10 cellular contexts compared by ENCODE assay signal in genomic region chr12:116164263-116164817, GRCh38.
A peak's percentile ranks its signal among the peaks of the same experiment; 100 is the strongest.
DNase-seq lines count a peak whose midpoint lies in the region; ATAC-seq, FAIRE-seq and TF ChIP-seq lines count a peak whose summit lies in the region.
"Had no signal": no experiment of that assay in that cellular context is flagged by ENCODE, and none has a peak within 500 bp of the region (broad histone marks: within the 10 kb centered on the region; RNA-seq: fewer than 3 reads in every experiment).

No MANE protein-coding gene starts in this region.

- H3K4me3 Mint-ChIP-seq in astrocyte (ENCODE audit: unreplicated experiment): peak overlapping the region; percentile 57

- POLR2A ChIA-PET in OCI-LY7 (lab: Charles Lee): interaction anchor here (0.8 kb wide), 1 partner anchor 11 kb away, joined by 3 read pairs; no protein-coding TSS in a partner anchor

- CTCF ChIA-PET in OCI-LY7 (lab: Charles Lee; ENCODE audit: unreplicated experiment): no interaction called here

- DNase-seq in D341Med (ENCODE audit: low spot score): peak; percentile 38
- peak; percentile 44 for DNase-seq in NB4 (ENCODE audit: low read depth)
- DNase-seq in astrocyte (ENCODE audit: low read depth): peak; percentile 42
- DNase-seq in left lung: no peak
- DNase-seq in AG20443 (ENCODE audit: low spot score): no peak
- DNase-seq in OCI-LY7 (ENCODE audit: low spot score): no peak
- DNase-seq: stimulated activated CD8-positive, alpha-beta memory T cell treated with anti-CD3 and anti-CD28 coated beads, Interleukin-4, amount 100 ng/mL, for 48 hours had no signal

- H2AFZ ChIP-seq in astrocyte (ENCODE audit: low read depth, low read length): no peak overlapping the region
- no peak overlapping the region for H2AFZ ChIP-seq in OCI-LY7 (ENCODE audit: low read length)

- ATAC-seq in left lung (peak; percentile 15), HG03521 (IDR thresholded peaks at IDR 0.05; ENCODE audit: unreplicated experiment) (no peak), GM21723 (IDR thresholded peaks at IDR 0.05; ENCODE audit: unreplicated experiment) (no peak)

- H3K4me1 ChIP-seq in astrocyte (ENCODE audit: insufficient read depth, low read length) (peaks cover 34% of the 10 kb centered on the region), left lung (peaks cover 19 to 63% of the 10 kb centered on the region in 2 donors), OCI-LY7 (ENCODE audit: insufficient read depth, low read length, poor library complexity, severe bottlenecking) (no peaks in the 10 kb centered on the region)
- H3K4me1 ChIP-seq: prostate gland had no signal

- H3K27ac ChIP-seq in astrocyte (ENCODE audit: low read depth, low read length): peak overlapping the region; percentile 35
- H3K27ac ChIP-seq in left lung: no peak overlapping the region
- H3K27ac ChIP-seq in OCI-LY7 (ENCODE audit: low read depth, low read length, poor library complexity, severe bottlenecking): no peak overlapping the region

- intact Hi-C loops in left lung (cut with DNase I): no loop called here
- intact Hi-C loops in OCI-LY7 (cut with micrococcal nuclease; ENCODE audit: unreplicated experiment): no loop called here

- no peaks in the 10 kb centered on the region for H3K9me3 Mint-ChIP-seq in astrocyte (ENCODE audit: unreplicated experiment)

- TF ChIP-seq CTCF in NB4 (IDR thresholded peaks at IDR 0.05; ENCODE audit: low read depth, low read length): no peak
- TF ChIP-seq CTCF in astrocyte (IDR thresholded peaks at IDR 0.05; ENCODE audit: insufficient read depth, low read depth, low read length): no peak
- TF ChIP-seq CTCF in left lung (IDR thresholded peaks at IDR 0.05): no peak
- TF ChIP-seq CTCF in OCI-LY7 (conservative IDR thresholded peaks at IDR 0.05; ENCODE audit: low read length): no peak

- no peaks in the 10 kb centered on the region for H3K27me3 Mint-ChIP-seq in astrocyte (ENCODE audit: low read depth, unreplicated experiment)

- H3K79me2 ChIP-seq in astrocyte (ENCODE audit: insufficient read depth, low read length) (peaks cover 100% of the 10 kb centered on the region), OCI-LY7 (ENCODE audit: insufficient read depth, low read depth, low read length) (no peaks in the 10 kb centered on the region)

- no peaks in the 10 kb centered on the region for H3K9me3 ChIP-seq in astrocyte (ENCODE audit: insufficient read depth, low read depth, low read length)
- no peaks in the 10 kb centered on the region for H3K9me3 ChIP-seq in left lung
- H3K9me3 ChIP-seq in OCI-LY7 (ENCODE audit: low read length): no peaks in the 10 kb centered on the region
- H3K9me3 ChIP-seq: prostate gland had no signal

- FAIRE-seq in astrocyte (lab: Jason Lieb, UNC): no peak

- H3K27me3 ChIP-seq in astrocyte (ENCODE audit: insufficient read depth, low read length) (no peaks in the 10 kb centered on the region), left lung (no peaks in the 10 kb centered on the region)

- no peaks in the 10 kb centered on the region for H3K9me2 ChIP-seq in OCI-LY7 (ENCODE audit: insufficient read depth, low read length)

- H3K27ac Mint-ChIP-seq in astrocyte (ENCODE audit: unreplicated experiment): peak overlapping the region; percentile 89

- H3K9ac ChIP-seq in astrocyte (ENCODE audit: low read length): no peak overlapping the region

- H3K36me3 ChIP-seq in astrocyte (ENCODE audit: insufficient read depth, low read length) (no peaks in the 10 kb centered on the region), left lung (no peaks in the 10 kb centered on the region), OCI-LY7 (ENCODE audit: insufficient read depth, low read length) (no peaks in the 10 kb centered on the region)
- H3K36me3 ChIP-seq: prostate gland had no signal

- no peak overlapping the region for H3K4me3 ChIP-seq in NB4 (ENCODE audit: low read depth, low read length)
- H3K4me3 ChIP-seq in astrocyte (ENCODE audit: insufficient read depth, low read depth, low read length): no peak overlapping the region
- no peak overlapping the region for H3K4me3 ChIP-seq in left lung
- H3K4me3 ChIP-seq in OCI-LY7 (ENCODE audit: low read depth, low read length, poor library complexity, severe bottlenecking): no peak overlapping the region
- H3K4me3 ChIP-seq: prostate gland had no signal

- peak overlapping the region; percentile 31 for H3K4me2 ChIP-seq in astrocyte (ENCODE audit: low read length)
- H3K4me2 ChIP-seq in OCI-LY7 (ENCODE audit: low read length): no peak overlapping the region

- H4K20me1 ChIP-seq in astrocyte (ENCODE audit: insufficient read depth, low read length) (peaks cover 86% of the 10 kb centered on the region), OCI-LY7 (ENCODE audit: insufficient read depth, low read length) (peaks cover 30% of the 10 kb centered on the region)

- no TSS peak for BruUV-seq in OCI-LY7 (replicated peaks; lab: Mats Ljungman, UMichigan)

- TF ChIP-seq POLR2A in NB4 (IDR thresholded peaks at IDR 0.05; ENCODE audit: extremely low read depth, insufficient read length): no peak

- no peaks in the 10 kb centered on the region for H3K36me3 Mint-ChIP-seq in astrocyte (ENCODE audit: low read depth, unreplicated experiment)

- peaks cover 50% of the 10 kb centered on the region for H3K4me1 Mint-ChIP-seq in astrocyte (ENCODE audit: low read depth, unreplicated experiment)

Comparison
In these comparisons a context has a peak if more than half of its experiments do, and no peak if none do; other contexts are left out.
1. DNase-seq: peak in D341Med (single experiment), NB4 (single experiment) and astrocyte (single experiment); none in left lung (0 of 2), AG20443 (single experiment) and OCI-LY7 (single experiment).